Comparison of ENCODE assay signal across 19 cellular contexts in the genomic region with DNA sequence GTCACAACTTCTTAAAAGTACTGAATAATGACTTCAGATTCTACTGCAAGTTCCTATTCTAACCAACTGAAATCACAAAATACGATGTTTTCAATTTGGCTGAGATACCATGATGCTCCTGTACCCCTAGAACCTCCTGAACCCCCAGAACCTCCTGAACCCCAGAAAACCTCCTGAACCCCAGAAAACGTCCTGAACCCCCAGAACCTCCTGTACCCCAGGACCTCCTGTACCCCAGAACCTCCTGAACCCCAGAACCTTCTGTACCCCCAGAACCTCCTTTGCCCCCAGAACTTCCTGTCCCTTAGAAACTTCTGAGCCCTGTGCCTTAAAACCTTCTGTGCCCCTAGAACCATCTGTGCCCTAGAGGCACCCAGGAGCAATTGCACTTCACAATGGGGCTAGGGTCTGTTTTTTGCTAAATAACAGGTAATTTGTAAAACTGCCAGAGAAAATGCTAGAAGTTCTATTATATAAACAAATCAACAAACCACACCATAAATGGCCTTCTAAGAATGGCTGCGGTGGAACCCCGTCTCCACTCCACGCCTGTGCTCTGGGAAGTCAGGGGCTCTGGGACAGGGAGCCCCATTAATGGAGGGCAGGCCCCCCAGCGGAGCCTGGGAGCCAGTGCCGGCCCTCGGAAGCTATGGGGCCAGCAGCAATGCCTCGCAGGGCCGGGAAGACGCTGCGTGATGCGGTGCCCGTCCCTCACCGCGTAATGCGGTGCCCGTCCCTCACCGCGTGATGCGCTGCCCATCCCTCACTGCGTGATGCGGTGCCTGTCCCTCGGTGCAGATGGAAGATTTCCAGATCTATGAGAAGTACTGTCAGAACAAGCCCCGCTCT. TPM values are rescaled to one million over a fixed set of nuclear protein-coding genes. Genes with fewer than 3 reads are reported as not detected.
DNase-seq lines count a peak whose midpoint lies in the region; TF ChIP-seq lines count a peak whose summit lies in the region.
"Had no signal": no experiment of that assay in that cellular context is flagged by ENCODE, and none has a peak within 500 bp of the region (broad histone marks: within the 10 kb centered on the region; RNA-seq: fewer than 3 reads in every experiment).

No MANE protein-coding gene starts in this region.

- no peak overlapping the region for H3K27ac Mint-ChIP-seq in H9
- H3K27ac Mint-ChIP-seq: activated CD4-positive, alpha-beta memory T cell treated with anti-CD3 and anti-CD28 coated beads for 36 hours; activated naive CD8-positive, alpha-beta T cell treated with anti-CD3 and anti-CD28 coated beads, Interleukin-2, amount 50 U/mL, for 24 hours; activated T-cell treated with anti-CD3 and anti-CD28 coated beads, Interleukin-2, amount 50 U/mL, for 72 hours had no signal

- no peak overlapping the region for H2AFZ ChIP-seq in H9 (ENCODE audit: low read length)
- H2AFZ ChIP-seq: parathyroid adenoma had no signal

- DNase-seq in A673 (ENCODE audit: low spot score) (no peak), H9 (no peak), cardiac fibroblast (ENCODE audit: low read depth in 2 of 2) (no peak), kidney epithelial cell (ENCODE audit: low read depth) (no peak), NCI-H146 treated with DMSO at 0.1 percent for 48 hours (lab: John Stamatoyannopoulos, UW; ENCODE audit: unreplicated experiment) (no peak), NCI-H2196 (lab: John Stamatoyannopoulos, UW; ENCODE audit: unreplicated experiment) (no peak), nucleus accumbens (lab: John Stamatoyannopoulos, UW) (no peak)
- DNase-seq in stimulated activated CD4-positive, alpha-beta T cell treated with anti-CD3 and anti-CD28 coated beads, Interleukin-1b, Interleukin-23, amount 100 ng/mL, for 48 hours: no peak
- DNase-seq: activated CD4-positive, alpha-beta memory T cell treated with anti-CD3 and anti-CD28 coated beads for 36 hours; activated naive CD8-positive, alpha-beta T cell treated with anti-CD3 and anti-CD28 coated beads, Interleukin-2, amount 50 U/mL, for 24 hours; activated T-cell treated with anti-CD3 and anti-CD28 coated beads, Interleukin-2, amount 50 U/mL, for 72 hours; Kasumi-1; OCI-M1; stimulated activated CD4-positive, alpha-beta T cell treated with anti-CD3 and anti-CD28 coated beads, Interleukin-12 subunit alpha, Interleukin-12 subunit beta, amount 100 ng/mL, for 4 hours; stomach had no signal

- no peak overlapping the region for H3K56ac ChIP-seq in H9 (ENCODE audit: insufficient read length, low read depth, low read length)

- H3K4me2 ChIP-seq in H9 (ENCODE audit: insufficient read depth, insufficient read length, low read length): no peak overlapping the region

- no peak overlapping the region for H3T11ph ChIP-seq in H9 (ENCODE audit: low read length)

- H2AK5ac ChIP-seq in H9 (ENCODE audit: insufficient read length, low read length): no peak overlapping the region

- no peaks in the 10 kb centered on the region for H3K27me3 Mint-ChIP-seq in H9 (ENCODE audit: low read depth)
- H3K27me3 Mint-ChIP-seq: activated CD4-positive, alpha-beta memory T cell treated with anti-CD3 and anti-CD28 coated beads for 36 hours; activated naive CD8-positive, alpha-beta T cell treated with anti-CD3 and anti-CD28 coated beads, Interleukin-2, amount 50 U/mL, for 24 hours had no signal

- no peaks in the 10 kb centered on the region for H3K36me3 ChIP-seq in A673 (ENCODE audit: insufficient read depth, low read length, poor library complexity, severe bottlenecking)
- no peaks in the 10 kb centered on the region for H3K36me3 ChIP-seq in kidney epithelial cell (ENCODE audit: control insufficient read depth, insufficient read depth, low read length)

- H3K18ac ChIP-seq in H9 (ENCODE audit: insufficient read length, low read depth, low read length): no peak overlapping the region

- no peak overlapping the region for H3K4me3 Mint-ChIP-seq in H9
- H3K4me3 Mint-ChIP-seq: activated CD4-positive, alpha-beta memory T cell treated with anti-CD3 and anti-CD28 coated beads for 36 hours; activated naive CD8-positive, alpha-beta T cell treated with anti-CD3 and anti-CD28 coated beads, Interleukin-2, amount 50 U/mL, for 24 hours; activated T-cell treated with anti-CD3 and anti-CD28 coated beads, Interleukin-2, amount 50 U/mL, for 72 hours had no signal

- H4K5ac ChIP-seq in H9 (ENCODE audit: insufficient read length, low read depth, low read length): no peak overlapping the region

- H3K4ac ChIP-seq in H9 (ENCODE audit: low read depth, low read length): no peak overlapping the region

- H3K4me1 ChIP-seq in A673 (ENCODE audit: insufficient read depth, low read length, poor library complexity, severe bottlenecking) (peaks cover 4% of the 10 kb centered on the region), H9 (ENCODE audit: insufficient read depth, low read length) (no peaks in the 10 kb centered on the region)
- H3K4me1 ChIP-seq: parathyroid adenoma, stomach had no signal

- POLR2A ChIA-PET in A673 (lab: Charles Lee; ENCODE audit: low non-redundant PET): no interaction called here

- H2BK120ac ChIP-seq in H9 (ENCODE audit: low read depth, low read length, poor library complexity, severe bottlenecking): no peak overlapping the region

- peaks cover 0 to under 1% of the 10 kb centered on the region in 2 experiments; a peak in 2 of 4 replicates for H3K4me1 Mint-ChIP-seq in H9
- H3K4me1 Mint-ChIP-seq: activated naive CD8-positive, alpha-beta T cell treated with anti-CD3 and anti-CD28 coated beads, Interleukin-2, amount 50 U/mL, for 24 hours had no signal

- CTCF ChIA-PET in A673 (lab: Charles Lee): no interaction called here

- H3K79me1 ChIP-seq in H9 (ENCODE audit: insufficient read depth, low read depth, low read length, poor library complexity, severe bottlenecking): no peaks in the 10 kb centered on the region

- no peaks in the 10 kb centered on the region for H3K79me2 ChIP-seq in H9 (ENCODE audit: insufficient read depth, low read length)
- H3K79me2 ChIP-seq: parathyroid adenoma had no signal

- WGBS in H9 (ENCODE audit: extremely low coverage, insufficient read length, low lambda C conversion rate): no CpG with 5 or more reads among the region's 25 CpGs

- peak; percentile 38; the same call in 1 of the 2 replicates for TF ChIP-seq CTCF in A673 (conservative IDR thresholded peaks at IDR 0.05; ENCODE audit: low read depth, low read length)
- TF ChIP-seq CTCF in H9 (conservative IDR thresholded peaks at IDR 0.05): peak; percentile 50; the same call in 2 of the 3 replicates
- peak; percentile 24 for TF ChIP-seq CTCF in cardiac fibroblast (IDR thresholded peaks at IDR 0.05; ENCODE audit: low read depth, low read length)
- TF ChIP-seq CTCF in kidney epithelial cell (IDR thresholded peaks at IDR 0.05; ENCODE audit: insufficient read depth, low read length, poor library complexity, severe bottlenecking): peak; percentile 9

- no peak overlapping the region for H2BK15ac ChIP-seq in H9 (ENCODE audit: low read depth, low read length)

- H3K27me3 ChIP-seq in A673 (replicated peaks; ENCODE audit: insufficient read depth, low read depth, low read length, poor library complexity) (no peaks in the 10 kb centered on the region), H9 (ENCODE audit: insufficient read depth, low read length) (no peaks in the 10 kb centered on the region), kidney epithelial cell (ENCODE audit: control insufficient read depth, insufficient read depth, low read length) (no peaks in the 10 kb centered on the region)
- H3K27me3 ChIP-seq: heart right ventricle had no signal

- H2BK12ac ChIP-seq in H9 (ENCODE audit: insufficient read length, low read depth, low read length): no peak overlapping the region

- H3K4me3 ChIP-seq in A673 (ENCODE audit: low read depth, low read length, poor library complexity, severe bottlenecking) (no peak overlapping the region), cardiac fibroblast (replicated peaks in 1 of 2; ENCODE audit: low read depth in 2 of 2, low read length in 2 of 2) (no peak overlapping the region), kidney epithelial cell (ENCODE audit: low read depth, low read length) (no peak overlapping the region)
- H3K4me3 ChIP-seq: coronary artery, heart right ventricle, stomach had no signal

- H3K23ac ChIP-seq in H9 (ENCODE audit: insufficient read length, low read depth, low read length): no peak overlapping the region

- no peaks in the 10 kb centered on the region for H4K20me1 ChIP-seq in H9 (ENCODE audit: control insufficient read depth, insufficient read depth, insufficient read length)

- no TSS peak for BruUV-seq in A673 (replicated peaks; lab: Mats Ljungman, UMichigan)

- no peak overlapping the region for H2BK20ac ChIP-seq in H9 (ENCODE audit: low read depth, low read length, poor library complexity, severe bottlenecking)

- intact Hi-C loops in A673 (cut with micrococcal nuclease; ENCODE audit: unreplicated experiment): no loop called here

- no peaks in the 10 kb centered on the region for H3K9me3 ChIP-seq in A673 (ENCODE audit: low read depth, low read length, poor library complexity, severe bottlenecking)
- H3K9me3 ChIP-seq in H9 (ENCODE audit: control insufficient read depth, low read depth, low read length): no peaks in the 10 kb centered on the region
- H3K9me3 ChIP-seq: heart right ventricle, stomach had no signal

- H3K9ac ChIP-seq in H9 (ENCODE audit: extremely low read depth, insufficient read length, low read length): no peak overlapping the region
- H3K9ac ChIP-seq: parathyroid adenoma had no signal

- H3K14ac ChIP-seq in H9 (ENCODE audit: insufficient read depth, low read length): no peak overlapping the region

- H2BK5ac ChIP-seq in H9 (ENCODE audit: insufficient read length, low read length): no peak overlapping the region

- peaks cover 0 to 9% (median 6%) of the 10 kb centered on the region in 3 experiments; a peak in 4 of 7 replicates for H3K36me3 Mint-ChIP-seq in H9 (ENCODE audit: insufficient read depth in 1 of 3, low read depth in 3 of 3)

- H3K27ac ChIP-seq in A673 (ENCODE audit: low read depth, low read length, poor library complexity, severe bottlenecking): no peak overlapping the region
- H3K27ac ChIP-seq in H9 (ENCODE audit: insufficient read length, low read depth, low read length): no peak overlapping the region
- H3K27ac ChIP-seq: coronary artery, epithelial cell of prostate, parathyroid adenoma, stomach had no signal

- H4K91ac ChIP-seq in H9 (ENCODE audit: insufficient read length, low read depth, low read length): no peak overlapping the region

- H4K8ac ChIP-seq in H9 (replicated peaks; ENCODE audit: insufficient read length, low read depth, low read length): no peak overlapping the region

- no peaks in the 10 kb centered on the region for H3K9me3 Mint-ChIP-seq in H9
- H3K9me3 Mint-ChIP-seq: activated CD4-positive, alpha-beta memory T cell treated with anti-CD3 and anti-CD28 coated beads for 36 hours; activated naive CD8-positive, alpha-beta T cell treated with anti-CD3 and anti-CD28 coated beads, Interleukin-2, amount 50 U/mL, for 24 hours; activated T-cell treated with anti-CD3 and anti-CD28 coated beads, Interleukin-2, amount 50 U/mL, for 72 hours had no signal

- no peaks in the 10 kb centered on the region for H3K23me2 ChIP-seq in H9 (ENCODE audit: insufficient read length, low read depth, low read length, poor library complexity, severe bottlenecking)

RNA-seq across cellular contexts. Expression of a gene that starts 21.3 kb away (rescaled TPM):
- total RNA-seq in A673 (2021): not detected in 2 replicates
- 0.66 and 0.81 TPM in 2 replicates for total RNA-seq in H9 (2021)
- total RNA-seq in kidney epithelial cell: 0.38 and 0.55 TPM in 2 replicates
- total RNA-seq: activated T-cell treated with anti-CD3 and anti-CD28 coated beads, Interleukin-2, amount 50 U/mL, for 72 hours; stomach had no signal

RNA-seq across cellular contexts. Expression of a gene that starts 38.3 kb away (rescaled TPM):
- not detected in 2 replicates for total RNA-seq in A673 (2021)
- 1.7 TPM in 2 replicates for total RNA-seq in H9 (2021)
- 0.08 and 0.75 TPM in 2 replicates for total RNA-seq in kidney epithelial cell
- total RNA-seq: activated CD4-positive, alpha-beta memory T cell treated with anti-CD3 and anti-CD28 coated beads for 36 hours; activated T-cell treated with anti-CD3 and anti-CD28 coated beads, Interleukin-2, amount 50 U/mL, for 72 hours had no signal
